ENCODE assay signal across 15 cellular contexts in the genomic region with DNA sequence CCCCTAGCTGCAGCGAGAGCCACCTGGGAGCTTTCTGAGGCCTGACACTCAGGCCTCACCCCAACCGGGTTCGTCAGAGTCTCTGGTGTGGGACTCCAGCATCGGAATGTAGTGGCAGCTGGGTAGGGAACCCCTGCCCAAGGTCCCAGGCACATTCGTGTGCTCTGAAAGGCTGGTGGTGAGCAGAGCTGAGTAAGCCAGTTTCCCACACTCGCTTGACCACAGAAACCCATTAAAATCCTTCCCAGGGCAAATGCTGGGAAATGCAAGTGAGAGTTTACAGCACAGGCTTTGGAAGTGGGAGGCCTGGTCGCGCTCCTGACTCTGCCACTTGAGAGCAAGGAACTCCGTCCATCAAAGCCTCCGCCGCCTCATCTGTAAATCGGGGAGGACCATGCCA. TPM values are rescaled to one million over a fixed set of nuclear protein-coding genes. Genes with fewer than 3 reads are reported as not detected.
DNase-seq lines count a peak whose midpoint lies in the region; ATAC-seq and TF ChIP-seq lines count a peak whose summit lies in the region.
"Had no signal": no experiment of that assay in that cellular context is flagged by ENCODE, and none has a peak within 500 bp of the region (broad histone marks: within the 10 kb centered on the region; RNA-seq: fewer than 3 reads in every experiment).

No MANE protein-coding gene starts in this region.

- H3K4me1 ChIP-seq in mesodermal cell (ENCODE audit: control insufficient read depth, insufficient read depth, low read length, poor library complexity, severe bottlenecking), result peaks cover 13% of the 10 kb centered on the region

- H3K4me3 Mint-ChIP-seq in activated CD8-positive, alpha-beta T cell treated with anti-CD3 and anti-CD28 coated beads, Interleukin-2, amount 10 ng/mL, durations not matched to agents 7 days and 5 days, result no peak overlapping the region
- H3K4me3 Mint-ChIP-seq: activated B cell treated with CpG ODN at 0.5 μM for 24 hours had no signal

- peak; percentile 75 for DNase-seq in AG04449 (ENCODE audit: low read depth, low spot score)
- DNase-seq in ELR (ENCODE audit: low read depth), result peak; percentile 64
- no peak for DNase-seq in activated CD8-positive, alpha-beta T cell treated with anti-CD3 and anti-CD28 coated beads, Interleukin-2, amount 10 ng/mL, durations not matched to agents 7 days and 5 days
- DNase-seq in NCI-H748 (lab: John Stamatoyannopoulos, UW; ENCODE audit: unreplicated experiment), result no peak
- DNase-seq in GM19238 (ENCODE audit: insufficient read length, low spot score), result no peak
- DNase-seq in midbrain (lab: John Stamatoyannopoulos, UW), result no peak
- DNase-seq: activated B cell treated with CpG ODN at 0.5 μM for 24 hours; body of pancreas; effector CD4-positive, alpha-beta T cell; MM.1S; NCI-H2171 treated with DMSO at 0.1 percent for 48 hours; stimulated activated naive CD8-positive, alpha-beta T cell treated with anti-CD3 and anti-CD28 coated beads, Interleukin-15, amount 100 ng/mL, for 72 hours had no signal

- POLR2A ChIA-PET in AG04449 (lab: Yijun Ruan, JAX), result no interaction called here
- POLR2A ChIA-PET in activated CD8-positive, alpha-beta T cell treated with anti-CD3 and anti-CD28 coated beads, Interleukin-2, amount 10 ng/mL, durations not matched to agents 7 days and 5 days (lab: Charles Lee), result no interaction called here

- H3K36me3 Mint-ChIP-seq in activated CD8-positive, alpha-beta T cell treated with anti-CD3 and anti-CD28 coated beads, Interleukin-2, amount 10 ng/mL, durations not matched to agents 7 days and 5 days (ENCODE audit: low read depth), result no peaks in the 10 kb centered on the region

- peak overlapping the region; percentile 59 for H3K27ac ChIP-seq in mesodermal cell (ENCODE audit: low read depth, low read length, severe bottlenecking)
- H3K27ac ChIP-seq: body of pancreas, C4-2B had no signal

- no peaks in the 10 kb centered on the region for H3K9me3 ChIP-seq in mesodermal cell (ENCODE audit: control insufficient read depth, low read length)
- H3K9me3 ChIP-seq: body of pancreas had no signal

- H3K27me3 Mint-ChIP-seq in activated CD8-positive, alpha-beta T cell treated with anti-CD3 and anti-CD28 coated beads, Interleukin-2, amount 10 ng/mL, durations not matched to agents 7 days and 5 days (ENCODE audit: low read depth), result no peaks in the 10 kb centered on the region
- H3K27me3 Mint-ChIP-seq: activated B cell treated with CpG ODN at 0.5 μM for 24 hours; stimulated activated naive CD8-positive, alpha-beta T cell treated with anti-CD3 and anti-CD28 coated beads, Interleukin-15, amount 100 ng/mL, for 72 hours had no signal

- no peaks in the 10 kb centered on the region for H3K36me3 ChIP-seq in mesodermal cell (ENCODE audit: control insufficient read depth, insufficient read depth, low read length)

- CTCF ChIA-PET in AG04449 (lab: Yijun Ruan, JAX), result interaction anchor here (1.4 kb wide), 1 partner anchor 10 kb away, joined by 4 read pairs; no protein-coding TSS in a partner anchor
- CTCF ChIA-PET in activated CD8-positive, alpha-beta T cell treated with anti-CD3 and anti-CD28 coated beads, Interleukin-2, amount 10 ng/mL, durations not matched to agents 7 days and 5 days (lab: Charles Lee), result no interaction called here

- H3K4me3 ChIP-seq in AG04449 (ENCODE audit: low read depth, low read length) (no peak overlapping the region), mesodermal cell (ENCODE audit: extremely low read depth, insufficient read depth, low read length, poor library complexity, severe bottlenecking) (no peak overlapping the region)
- H3K4me3 ChIP-seq: body of pancreas had no signal

- H3K27ac Mint-ChIP-seq in activated CD8-positive, alpha-beta T cell treated with anti-CD3 and anti-CD28 coated beads, Interleukin-2, amount 10 ng/mL, durations not matched to agents 7 days and 5 days, result peak overlapping the region; percentile 69
- H3K27ac Mint-ChIP-seq: activated B cell treated with CpG ODN at 0.5 μM for 24 hours had no signal

- H3K4me1 Mint-ChIP-seq in activated CD8-positive, alpha-beta T cell treated with anti-CD3 and anti-CD28 coated beads, Interleukin-2, amount 10 ng/mL, durations not matched to agents 7 days and 5 days (ENCODE audit: low read depth), result peaks cover 63% of the 10 kb centered on the region

- no peak for ATAC-seq in activated CD8-positive, alpha-beta T cell treated with anti-CD3 and anti-CD28 coated beads, Interleukin-2, amount 10 ng/mL, durations not matched to agents 7 days and 5 days
- ATAC-seq in HG03442 (IDR thresholded peaks at IDR 0.05; ENCODE audit: unreplicated experiment), result no peak
- ATAC-seq: body of pancreas; stimulated activated naive CD8-positive, alpha-beta T cell treated with anti-CD3 and anti-CD28 coated beads, Interleukin-15, amount 100 ng/mL, for 72 hours had no signal

- TF ChIP-seq CTCF in AG04449 (IDR thresholded peaks at IDR 0.05; ENCODE audit: insufficient read depth, low read length, missing control alignments), result no peak

- H3K9me3 Mint-ChIP-seq in activated CD8-positive, alpha-beta T cell treated with anti-CD3 and anti-CD28 coated beads, Interleukin-2, amount 10 ng/mL, durations not matched to agents 7 days and 5 days (ENCODE audit: insufficient read depth), result no peaks in the 10 kb centered on the region
- H3K9me3 Mint-ChIP-seq: activated B cell treated with CpG ODN at 0.5 μM for 24 hours; stimulated activated naive CD8-positive, alpha-beta T cell treated with anti-CD3 and anti-CD28 coated beads, Interleukin-15, amount 100 ng/mL, for 72 hours had no signal

- WGBS in mesodermal cell (ENCODE audit: insufficient coverage in 2 of 2), 2 experiments, result 88 to 92% methylated on average over 6 to 10 of the region's 12 CpGs

RNA-seq across cellular contexts. Expression of a gene that starts 4.2 kb away (rescaled TPM):
- 10 to 100 TPM; 54.0 to 55.5 TPM for total RNA-seq in activated CD8-positive, alpha-beta T cell treated with anti-CD3 and anti-CD28 coated beads, Interleukin-2, amount 10 ng/mL, durations not matched to agents 7 days and 5 days
- 28.1 TPM for polyA plus RNA-seq in mesodermal cell (2013, experiment 1 of 2)
- 25.5 TPM for polyA plus RNA-seq in mesodermal cell (2013, experiment 2 of 2)

RNA-seq across cellular contexts. Expression of a gene that starts 4.8 kb away (rescaled TPM):
- total RNA-seq in activated CD8-positive, alpha-beta T cell treated with anti-CD3 and anti-CD28 coated beads, Interleukin-2, amount 10 ng/mL, durations not matched to agents 7 days and 5 days, result 10 to 100 TPM; 16.0 to 16.7 TPM
- polyA plus RNA-seq in mesodermal cell (2013, experiment 1 of 2), result 5.6 TPM
- polyA plus RNA-seq in mesodermal cell (2013, experiment 2 of 2), result 6.0 TPM

RNA-seq across cellular contexts. Expression of a gene that starts 13.0 kb away (rescaled TPM):
- under 1 TPM; 0.16 to 0.24 TPM for total RNA-seq in activated CD8-positive, alpha-beta T cell treated with anti-CD3 and anti-CD28 coated beads, Interleukin-2, amount 10 ng/mL, durations not matched to agents 7 days and 5 days
- 0.18 TPM for polyA plus RNA-seq in mesodermal cell (2013, experiment 1 of 2)
- 0.15 TPM for polyA plus RNA-seq in mesodermal cell (2013, experiment 2 of 2)
- total RNA-seq: body of pancreas had no signal

Comparison
In these comparisons a context has a peak if more than half of its experiments do, and no peak if none do; other contexts are left out.
1. DNase-seq: peak in AG04449 (single experiment) and ELR (single experiment); none in activated CD8-positive, alpha-beta T cell treated with anti-CD3 and anti-CD28 coated beads, Interleukin-2, amount 10 ng/mL, durations not matched to agents 7 days and 5 days (single experiment), NCI-H748 (single experiment), GM19238 (single experiment) and midbrain (single experiment).